In genomic region chr9:127980706-127981558, GRCh38 we compare ENCODE assay signal across 1 cellular context.
TF ChIP-seq lines count a peak whose summit lies in the region.

EEIG1 (minus strand) TSS chr9:127980989; CDS start chr9:127980137, 852 bp downstream.

TF ChIP-seq in K562, 482 proteins besides CTCF, POLR2A, EP300 and RAD21 (continued from another document and continues in another):
- TF ChIP-seq ZMIZ1 (IDR thresholded peaks at IDR 0.05; ENCODE audit: low read depth in 2 of 2, low read length in 2 of 2) (no peak), ZNF639 (CRISPR knock-in tag; conservative IDR thresholded peaks at IDR 0.05 in 1 of 2, IDR thresholded peaks at IDR 0.05 in 1 of 2) (peak in 1 of 2 experiments; percentile 89; a peak in 2 of 4 replicates), HDAC1 (IDR thresholded peaks at IDR 0.05) (peak in 1 of 2 experiments; percentile 32; a peak in 1 of 4 replicates), ZZZ3 (IDR thresholded peaks at IDR 0.05) (no peak), SMARCE1 (IDR thresholded peaks at IDR 0.05) (0 out of 2 replicates have a peak, but pooled peaks have one; percentile 27), IRF2 (CRISPR knock-in tag; IDR thresholded peaks at IDR 0.05) (no peak), HMGN3 (IDR thresholded peaks at IDR 0.05; ENCODE audit: borderline replicate concordance, extremely low read depth, insufficient read length, low read depth, low read length) (peak; percentile 58), ZNF263 (CRISPR knock-in tag; IDR thresholded peaks at IDR 0.05; ENCODE audit: borderline replicate concordance) (peak; percentile 32; the same call in 1 of the 2 replicates), ILF3 (IDR thresholded peaks at IDR 0.05; ENCODE audit: borderline replicate concordance) (no peak), CBFA2T2 (conservative IDR thresholded peaks at IDR 0.05) (no peak), CREB3L1 (IDR thresholded peaks at IDR 0.05; ENCODE audit: borderline replicate concordance, low read depth) (0 out of 2 replicates have a peak, but pooled peaks have one; percentile 1), POLR2G (IDR thresholded peaks at IDR 0.05; ENCODE audit: low read depth, low read length) (peak; percentile 81), NFYB (IDR thresholded peaks at IDR 0.05; ENCODE audit: extremely low read depth, insufficient read length) (peak; percentile 48), ASH1L (IDR thresholded peaks at IDR 0.05; ENCODE audit: borderline replicate concordance, low read depth, partially characterized antibody) (no peak), FOXA1 (IDR thresholded peaks at IDR 0.05; ENCODE audit: borderline replicate concordance) (no peak), MBD1 (CRISPR knock-in tag; IDR thresholded peaks at IDR 0.05) (no peak), SIN3A (IDR thresholded peaks at IDR 0.05; ENCODE audit: borderline replicate concordance in 2 of 2, control insufficient read depth in 1 of 2, low read depth in 2 of 2, low read length in 2 of 2) (peak in 1 of 2 experiments; percentile 21; a peak in 1 of 4 replicates), UBTF (IDR thresholded peaks at IDR 0.05; ENCODE audit: borderline replicate concordance in 1 of 2, low read depth in 2 of 2, low read length in 2 of 2) (peak; percentile 48 to 89; a peak in 2 of 4 replicates), NR2F6 (CRISPR knock-in tag; IDR thresholded peaks at IDR 0.05) (no peak), SRF (CRISPR knock-in tag; IDR thresholded peaks at IDR 0.05) (peak in 1 of 2 experiments; percentile 14; a peak in 1 of 4 replicates), PML (IDR thresholded peaks at IDR 0.05; ENCODE audit: low read length) (peak; percentile 50; the same call in 1 of the 2 replicates), KDM5B (IDR thresholded peaks at IDR 0.05; ENCODE audit: insufficient replicate concordance, low read depth, low read length) (peak; percentile 68), ZFPM2 (CRISPR knock-in tag; IDR thresholded peaks at IDR 0.05) (no peak), GMEB1 (CRISPR knock-in tag; IDR thresholded peaks at IDR 0.05) (peak; percentile 68), CXXC5 (CRISPR knock-in tag; IDR thresholded peaks at IDR 0.05) (peak; percentile 73), ZKSCAN8 (CRISPR knock-in tag; IDR thresholded peaks at IDR 0.05) (no peak), SLC30A9 (CRISPR knock-in tag; IDR thresholded peaks at IDR 0.05) (no peak), PHF21A (IDR thresholded peaks at IDR 0.05; ENCODE audit: borderline replicate concordance, low read depth) (no peak), PRMT5 (CRISPR knock-in tag; IDR thresholded peaks at IDR 0.05) (no peak), POU5F1 (IDR thresholded peaks at IDR 0.05; ENCODE audit: borderline replicate concordance, low read depth, low read length, partially characterized antibody) (peak; percentile 11), E2F6 (IDR thresholded peaks at IDR 0.05; ENCODE audit: borderline replicate concordance in 1 of 2, extremely low read depth in 1 of 2, insufficient read depth in 1 of 2, insufficient read length in 1 of 2, low read depth in 1 of 2, low read length in 1 of 2, poor library complexity in 1 of 2, severe bottlenecking in 1 of 2) (peak in 1 of 2 experiments; percentile 63), RBFOX2 (IDR thresholded peaks at IDR 0.05; ENCODE audit: low read depth, low read length) (peak; percentile 65), RUNX1 (IDR thresholded peaks at IDR 0.05; ENCODE audit: low read depth) (no peak), USF2 (CRISPR knock-in tag; IDR thresholded peaks at IDR 0.05) (no peak), GATAD2B (IDR thresholded peaks at IDR 0.05; ENCODE audit: borderline replicate concordance) (peak; percentile 84; the same call in 1 of the 2 replicates), SIRT6 (IDR thresholded peaks at IDR 0.05; ENCODE audit: low read depth, low read length) (no peak), ESRRA (IDR thresholded peaks at IDR 0.05; ENCODE audit: borderline replicate concordance, low read depth) (no peak; the same call in 1 of the 2 replicates), MAFF (IDR thresholded peaks at IDR 0.05; ENCODE audit: low read length) (no peak), ZBTB43 (CRISPR knock-in tag; IDR thresholded peaks at IDR 0.05) (no peak), CTBP1 (IDR thresholded peaks at IDR 0.05; ENCODE audit: borderline replicate concordance) (no peak; the same call in 1 of the 2 replicates), ZBTB8A (IDR thresholded peaks at IDR 0.05; ENCODE audit: partially characterized antibody) (no peak), CEBPB (tag; IDR thresholded peaks at IDR 0.05) (no peak), PKNOX1 (IDR thresholded peaks at IDR 0.05) (peak; percentile 17; the same call in 1 of the 2 replicates), THRB (CRISPR knock-in tag; conservative IDR thresholded peaks at IDR 0.05) (no peak), SP1 (CRISPR knock-in tag; IDR thresholded peaks at IDR 0.05) (peak; percentile 57; the same call in 1 of the 2 replicates)
